11 cellular contexts compared by ENCODE assay signal in the genomic region with DNA sequence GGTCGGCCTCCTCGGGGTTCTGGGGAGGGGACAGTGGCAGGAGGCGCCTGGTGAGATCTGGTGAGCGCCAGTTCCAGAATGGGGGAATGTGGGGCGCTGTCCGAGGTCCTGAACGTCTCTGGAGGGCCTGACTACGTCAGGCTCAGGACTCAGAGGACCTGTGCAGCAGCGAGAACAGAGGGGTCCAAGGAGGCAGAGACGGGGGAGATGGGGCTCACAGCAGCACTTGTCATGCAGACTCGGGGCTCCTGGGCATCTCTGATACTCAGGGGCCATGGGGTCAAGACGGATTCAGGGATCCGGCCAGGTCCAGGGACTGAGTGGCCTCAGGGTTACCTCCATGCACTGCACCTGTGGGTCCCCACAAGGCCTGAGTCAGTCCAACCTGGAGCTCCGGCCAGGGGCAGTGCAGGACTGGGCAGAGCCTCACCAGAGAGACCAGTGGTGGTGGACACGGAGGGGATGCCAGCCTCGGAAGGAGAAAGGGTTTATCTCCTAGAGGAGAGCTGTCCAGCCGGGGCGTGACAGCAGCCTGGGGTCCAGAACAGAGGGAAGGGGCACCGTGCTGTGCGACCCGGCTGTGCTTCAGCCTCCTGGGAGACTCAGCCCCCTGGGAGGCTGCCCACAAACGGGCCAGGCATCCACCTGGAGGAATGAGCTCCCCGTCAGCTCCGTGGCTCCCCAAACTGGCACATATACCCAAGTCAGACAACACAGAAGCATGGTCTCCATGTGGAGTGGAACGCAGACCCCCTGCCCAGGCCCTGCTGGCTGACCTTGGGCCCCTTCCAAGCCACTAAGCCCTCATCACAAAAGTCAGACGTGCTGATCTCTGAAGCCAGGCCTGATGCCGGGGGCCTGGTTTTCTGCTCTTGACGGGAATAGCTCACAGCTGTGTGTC.
DNase-seq lines count a peak whose midpoint lies in the region; ATAC-seq and TF ChIP-seq lines count a peak whose summit lies in the region.
"Had no signal": no experiment of that assay in that cellular context is flagged by ENCODE, and none has a peak within 500 bp of the region (broad histone marks: within the 10 kb centered on the region; RNA-seq: fewer than 3 reads in every experiment).

No MANE protein-coding gene starts in this region.

- no peak for ATAC-seq in HG03025 (IDR thresholded peaks at IDR 0.05; ENCODE audit: low FRiP score, unreplicated experiment)

- H3K36me3 ChIP-seq in MM.1S (replicated peaks; ENCODE audit: insufficient read depth, low read length) = no peaks in the 10 kb centered on the region
- H3K36me3 ChIP-seq: right lobe of liver had no signal

- H3K79me2 ChIP-seq in MM.1S (ENCODE audit: low read length) = no peaks in the 10 kb centered on the region

- peaks cover 81% of the 10 kb centered on the region for H3K27me3 ChIP-seq in MM.1S (replicated peaks; ENCODE audit: insufficient read depth, low read length)
- H3K27me3 ChIP-seq: right lobe of liver had no signal

- H3K4me2 ChIP-seq in MM.1S (ENCODE audit: low read depth, low read length) = no peak overlapping the region

- H3K9me3 ChIP-seq in MM.1S (replicated peaks; ENCODE audit: insufficient read depth, low read length) = no peaks in the 10 kb centered on the region
- H3K9me3 ChIP-seq: right lobe of liver had no signal

- H3K4me1 ChIP-seq in MM.1S (ENCODE audit: low read length) = no peaks in the 10 kb centered on the region
- H3K4me1 ChIP-seq: right lobe of liver had no signal

- no peaks in the 10 kb centered on the region for H3K9me2 ChIP-seq in MM.1S (replicated peaks; ENCODE audit: insufficient read depth, low read length)

- H3K4me3 ChIP-seq in MM.1S (ENCODE audit: low read length) = no peak overlapping the region
- H3K4me3 ChIP-seq: right lobe of liver had no signal

- peak; percentile 24 for DNase-seq in activated CD4-positive, alpha-beta T cell treated with anti-CD3 and anti-CD28 coated beads for 48 hours
- DNase-seq in activated CD4-positive, alpha-beta T cell treated with anti-CD3 and anti-CD28 coated beads, Interleukin-2, amount 50 U/mL, for 1 hour = no peak
- DNase-seq in MM.1S (peak; percentile 46), astrocyte of the hippocampus (ENCODE audit: low read depth, low spot score) (peak; percentile 54), osteocyte (ENCODE audit: extremely low spot score, unreplicated experiment) (peak; percentile 80), ureter (ENCODE audit: low spot score) (no peak), NCI-H1105 (lab: John Stamatoyannopoulos, UW) (no peak)
- DNase-seq: midbrain had no signal

- TF ChIP-seq CTCF in MM.1S (IDR thresholded peaks at IDR 0.05; ENCODE audit: low read length) = no peak
- TF ChIP-seq CTCF in osteocyte (IDR thresholded peaks at IDR 0.05) = no peak

- peaks cover 10% of the 10 kb centered on the region for H3K9me3 Mint-ChIP-seq in osteocyte (ENCODE audit: unreplicated experiment)
- H3K9me3 Mint-ChIP-seq: activated T-helper 1 cell treated with anti-CD3 and anti-CD28 coated beads, Interleukin-12 subunit alpha, Interleukin-12 subunit beta, Interleukin-2, Interleukin-4 antibody, amounts not matched to agents 30 ng/mL and 10 ng/mL and 1 ng/mL, durations not matched to agents 14 hours and 24 hours and 36 hours had no signal

- no peak overlapping the region for H3K9ac ChIP-seq in MM.1S (ENCODE audit: low read length)

- no peak overlapping the region for H3K27ac ChIP-seq in MM.1S (ENCODE audit: low read length)
- H3K27ac ChIP-seq: right lobe of liver had no signal

- no peaks in the 10 kb centered on the region for H3K36me3 Mint-ChIP-seq in osteocyte (ENCODE audit: unreplicated experiment)

- H3K4me3 Mint-ChIP-seq in osteocyte (ENCODE audit: unreplicated experiment) = no peak overlapping the region
- H3K4me3 Mint-ChIP-seq: activated T-helper 1 cell treated with anti-CD3 and anti-CD28 coated beads, Interleukin-12 subunit alpha, Interleukin-12 subunit beta, Interleukin-2, Interleukin-4 antibody, amounts not matched to agents 30 ng/mL and 10 ng/mL and 1 ng/mL, durations not matched to agents 14 hours and 24 hours and 36 hours had no signal

- no peaks in the 10 kb centered on the region for H4K20me1 ChIP-seq in MM.1S (ENCODE audit: insufficient read depth, low read length)

- no peaks in the 10 kb centered on the region for H3F3A ChIP-seq in MM.1S (ENCODE audit: insufficient read depth, low read length)

- H2AFZ ChIP-seq in MM.1S (ENCODE audit: low read length) = no peak overlapping the region

- H3K27ac Mint-ChIP-seq in osteocyte (ENCODE audit: unreplicated experiment) = no peak overlapping the region
- H3K27ac Mint-ChIP-seq: activated T-helper 1 cell treated with anti-CD3 and anti-CD28 coated beads, Interleukin-12 subunit alpha, Interleukin-12 subunit beta, Interleukin-2, Interleukin-4 antibody, amounts not matched to agents 30 ng/mL and 10 ng/mL and 1 ng/mL, durations not matched to agents 14 hours and 24 hours and 36 hours had no signal

- peaks cover 8% of the 10 kb centered on the region for H3K27me3 Mint-ChIP-seq in osteocyte (ENCODE audit: unreplicated experiment)

- H3K4me1 Mint-ChIP-seq in osteocyte (ENCODE audit: unreplicated experiment) = no peaks in the 10 kb centered on the region

Comparison
In these comparisons a context has a peak if more than half of its experiments do, and no peak if none do; other contexts are left out.
1. DNase-seq: peak in activated CD4-positive, alpha-beta T cell treated with anti-CD3 and anti-CD28 coated beads for 48 hours (single experiment), MM.1S (single experiment), astrocyte of the hippocampus (single experiment) and osteocyte (single experiment); none in activated CD4-positive, alpha-beta T cell treated with anti-CD3 and anti-CD28 coated beads, Interleukin-2, amount 50 U/mL, for 1 hour (single experiment), ureter (single experiment) and NCI-H1105 (single experiment).